1 cellular context compared by ENCODE assay signal in genomic region chr1:47231314-47232186, GRCh38.
A peak's percentile ranks its signal among the peaks of the same experiment; 100 is the strongest.
TF ChIP-seq lines count a peak whose summit lies in the region.

No MANE protein-coding gene starts in this region.

TF ChIP-seq in K562, 482 proteins besides CTCF, POLR2A, EP300 and RAD21 (continued from another document and continues in another):
- TF ChIP-seq ZBTB40 (IDR thresholded peaks at IDR 0.05) (peak; percentile 78), ZBTB40 (CRISPR knock-in tag; IDR thresholded peaks at IDR 0.05) (peak; percentile 47; the same call in 1 of the 2 replicates), JUND (IDR thresholded peaks at IDR 0.05; ENCODE audit: borderline replicate concordance, low read depth, low read length) (peak; percentile 65; the same call in 1 of the 2 replicates), JUND (tag; IDR thresholded peaks at IDR 0.05; ENCODE audit: borderline replicate concordance, low read depth, low read length) (no peak; the same call in 2 of the 3 replicates), BCL6 (CRISPR knock-in tag; IDR thresholded peaks at IDR 0.05) (no peak), SRSF7 (optimal IDR thresholded peaks at IDR 0.05; ENCODE audit: low read depth, low read length) (no peak), TEAD2 (tag; IDR thresholded peaks at IDR 0.05) (no peak), ETV6 (IDR thresholded peaks at IDR 0.05; ENCODE audit: borderline replicate concordance in 1 of 2, low read depth in 2 of 2, low read length in 1 of 2) (no peak; a peak in 1 of 4 replicates), ETV6 (CRISPR knock-in tag; IDR thresholded peaks at IDR 0.05; ENCODE audit: borderline replicate concordance) (0 out of 2 replicates have a peak, but pooled peaks have one; percentile 13), TRIM24 (IDR thresholded peaks at IDR 0.05) (peak; percentile 74 to 75), MBD1 (CRISPR knock-in tag; IDR thresholded peaks at IDR 0.05) (no peak), SP1 (CRISPR knock-in tag; IDR thresholded peaks at IDR 0.05) (peak; percentile 55; the same call in 1 of the 2 replicates), NFXL1 (CRISPR knock-in tag; IDR thresholded peaks at IDR 0.05) (no peak), BRCA1 (IDR thresholded peaks at IDR 0.05) (no peak), BRCA1 (CRISPR knock-in tag; IDR thresholded peaks at IDR 0.05) (0 out of 2 replicates have a peak, but pooled peaks have one; percentile 51), ARID2 (IDR thresholded peaks at IDR 0.05) (peak; percentile 58; the same call in 1 of the 2 replicates), GABPB1 (CRISPR knock-in tag; IDR thresholded peaks at IDR 0.05) (no peak; the same call in 1 of the 2 replicates), ARID4B (CRISPR knock-in tag; IDR thresholded peaks at IDR 0.05) (peak; percentile 51; the same call in 1 of the 2 replicates), CHD1 (IDR thresholded peaks at IDR 0.05; ENCODE audit: low read length) (peak; percentile 98), SLC30A9 (CRISPR knock-in tag; IDR thresholded peaks at IDR 0.05) (no peak), STAT6 (CRISPR knock-in tag; IDR thresholded peaks at IDR 0.05) (0 out of 2 replicates have a peak, but pooled peaks have one; percentile 81), MAFF (IDR thresholded peaks at IDR 0.05; ENCODE audit: low read length) (no peak), GABPB2 (CRISPR knock-in tag; conservative IDR thresholded peaks at IDR 0.05) (no peak), ZNF778 (CRISPR knock-in tag; IDR thresholded peaks at IDR 0.05) (no peak), ESRRA (IDR thresholded peaks at IDR 0.05; ENCODE audit: borderline replicate concordance, low read depth) (peak; percentile 62; the same call in 1 of the 2 replicates), SIN3A (IDR thresholded peaks at IDR 0.05; ENCODE audit: borderline replicate concordance in 2 of 2, control insufficient read depth in 1 of 2, low read depth in 2 of 2, low read length in 2 of 2) (peak; percentile 18 to 79; a peak in 3 of 4 replicates), MTA2 (IDR thresholded peaks at IDR 0.05; ENCODE audit: low read depth) (no peak), SPI1 (IDR thresholded peaks at IDR 0.05; ENCODE audit: borderline replicate concordance, low read depth, low read length) (peak; percentile 17; the same call in 1 of the 2 replicates), SAFB (IDR thresholded peaks at IDR 0.05; ENCODE audit: borderline replicate concordance, low read depth, low read length) (no peak), ZNF696 (CRISPR knock-in tag; conservative IDR thresholded peaks at IDR 0.05) (no peak), NFIX (CRISPR knock-in tag; IDR thresholded peaks at IDR 0.05; ENCODE audit: low read depth) (no peak), NR3C1 (CRISPR knock-in tag; IDR thresholded peaks at IDR 0.05) (no peak), TCF7 (IDR thresholded peaks at IDR 0.05; ENCODE audit: borderline replicate concordance) (no peak)
- TF ChIP-seq, protein P1, sequence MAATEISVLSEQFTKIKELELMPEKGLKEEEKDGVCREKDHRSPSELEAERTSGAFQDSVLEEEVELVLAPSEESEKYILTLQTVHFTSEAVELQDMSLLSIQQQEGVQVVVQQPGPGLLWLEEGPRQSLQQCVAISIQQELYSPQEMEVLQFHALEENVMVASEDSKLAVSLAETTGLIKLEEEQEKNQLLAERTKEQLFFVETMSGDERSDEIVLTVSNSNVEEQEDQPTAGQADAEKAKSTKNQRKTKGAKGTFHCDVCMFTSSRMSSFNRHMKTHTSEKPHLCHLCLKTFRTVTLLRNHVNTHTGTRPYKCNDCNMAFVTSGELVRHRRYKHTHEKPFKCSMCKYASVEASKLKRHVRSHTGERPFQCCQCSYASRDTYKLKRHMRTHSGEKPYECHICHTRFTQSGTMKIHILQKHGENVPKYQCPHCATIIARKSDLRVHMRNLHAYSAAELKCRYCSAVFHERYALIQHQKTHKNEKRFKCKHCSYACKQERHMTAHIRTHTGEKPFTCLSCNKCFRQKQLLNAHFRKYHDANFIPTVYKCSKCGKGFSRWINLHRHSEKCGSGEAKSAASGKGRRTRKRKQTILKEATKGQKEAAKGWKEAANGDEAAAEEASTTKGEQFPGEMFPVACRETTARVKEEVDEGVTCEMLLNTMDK (IDR thresholded peaks at IDR 0.05; ENCODE audit: borderline replicate concordance, insufficient read depth, low read depth, low read length, poor library complexity, severe bottlenecking), result no peak
- TF ChIP-seq, protein P2, sequence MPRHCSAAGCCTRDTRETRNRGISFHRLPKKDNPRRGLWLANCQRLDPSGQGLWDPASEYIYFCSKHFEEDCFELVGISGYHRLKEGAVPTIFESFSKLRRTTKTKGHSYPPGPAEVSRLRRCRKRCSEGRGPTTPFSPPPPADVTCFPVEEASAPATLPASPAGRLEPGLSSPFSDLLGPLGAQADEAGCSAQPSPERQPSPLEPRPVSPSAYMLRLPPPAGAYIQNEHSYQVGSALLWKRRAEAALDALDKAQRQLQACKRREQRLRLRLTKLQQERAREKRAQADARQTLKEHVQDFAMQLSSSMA (CRISPR knock-in tag; IDR thresholded peaks at IDR 0.05), result peak; percentile 62; the same call in 1 of the 2 replicates
- TF ChIP-seq, protein P3, sequence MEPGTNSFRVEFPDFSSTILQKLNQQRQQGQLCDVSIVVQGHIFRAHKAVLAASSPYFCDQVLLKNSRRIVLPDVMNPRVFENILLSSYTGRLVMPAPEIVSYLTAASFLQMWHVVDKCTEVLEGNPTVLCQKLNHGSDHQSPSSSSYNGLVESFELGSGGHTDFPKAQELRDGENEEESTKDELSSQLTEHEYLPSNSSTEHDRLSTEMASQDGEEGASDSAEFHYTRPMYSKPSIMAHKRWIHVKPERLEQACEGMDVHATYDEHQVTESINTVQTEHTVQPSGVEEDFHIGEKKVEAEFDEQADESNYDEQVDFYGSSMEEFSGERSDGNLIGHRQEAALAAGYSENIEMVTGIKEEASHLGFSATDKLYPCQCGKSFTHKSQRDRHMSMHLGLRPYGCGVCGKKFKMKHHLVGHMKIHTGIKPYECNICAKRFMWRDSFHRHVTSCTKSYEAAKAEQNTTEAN (CRISPR knock-in tag; IDR thresholded peaks at IDR 0.05), result no peak
